8 cellular contexts compared by ENCODE assay signal in the genomic region with DNA sequence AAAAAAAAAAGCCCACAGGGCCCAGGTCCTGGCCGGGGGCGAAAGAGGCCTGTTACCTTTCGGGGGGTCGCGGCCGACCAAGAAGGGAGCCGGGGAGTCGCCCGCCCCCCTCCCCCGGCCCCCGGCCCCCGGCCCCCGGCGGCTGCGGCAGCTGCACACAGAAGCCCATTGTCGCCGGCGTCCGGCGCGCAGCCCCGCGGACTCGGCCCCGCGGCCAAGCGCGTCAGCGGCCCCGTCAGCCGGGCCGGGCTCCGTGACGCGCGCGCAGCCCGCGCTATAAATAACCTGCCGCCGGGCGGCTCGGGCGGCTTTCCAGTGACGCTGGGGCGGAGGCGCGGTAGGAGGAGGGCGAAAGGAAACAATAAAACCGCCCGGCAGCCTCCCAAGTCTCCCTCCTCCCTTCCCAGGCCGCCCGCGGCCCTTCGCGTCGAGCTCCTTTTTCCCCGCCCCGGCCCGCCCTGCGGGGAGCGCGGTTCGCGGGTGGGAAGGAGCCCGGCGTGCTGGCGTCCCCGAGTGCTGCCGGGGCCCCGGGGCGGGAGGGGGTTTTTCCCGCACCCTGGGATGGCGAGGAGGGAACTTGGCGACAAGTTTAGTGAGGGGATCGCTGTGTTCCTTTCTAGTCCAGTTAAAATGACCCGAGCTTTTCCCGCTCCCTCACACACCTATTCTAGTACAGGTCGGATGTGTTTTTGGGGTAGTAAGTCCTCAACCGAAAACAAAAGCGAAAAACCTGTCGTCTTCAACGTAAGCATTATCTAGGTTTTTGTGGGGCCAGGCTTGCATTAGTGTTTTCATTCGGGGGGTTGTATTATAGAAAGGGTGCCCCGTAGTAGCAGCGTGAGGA. TPM values are rescaled to one million over a fixed set of nuclear protein-coding genes. Genes with fewer than 3 reads are reported as not detected.
A peak's percentile ranks its signal among the peaks of the same experiment; 100 is the strongest.
DNase-seq lines count a peak whose midpoint lies in the region; ATAC-seq and TF ChIP-seq lines count a peak whose summit lies in the region.

No MANE protein-coding gene starts in this region.

- H3K9me3 ChIP-seq in GM23248 (ENCODE audit: low read depth) (no peaks in the 10 kb centered on the region), RWPE2 (ENCODE audit: severe bottlenecking) (no peaks in the 10 kb centered on the region), neural progenitor cell (ENCODE audit: low read depth) (no peaks in the 10 kb centered on the region), stomach (no peaks in the 10 kb centered on the region)

- H3K9me2 ChIP-seq in GM23248 (ENCODE audit: insufficient read depth) = no peaks in the 10 kb centered on the region

- peak overlapping the region; percentile 87 for H2AFZ ChIP-seq in GM23248
- H2AFZ ChIP-seq in KMS-11 (ENCODE audit: low read depth) = peak overlapping the region; percentile 80
- H2AFZ ChIP-seq in neural progenitor cell (replicated peaks) = peak overlapping the region; percentile 91

- H3K4me3 Mint-ChIP-seq in neural progenitor cell = peak overlapping the region; percentile 90

- TF ChIP-seq POLR2A in stomach (IDR thresholded peaks at IDR 0.05) = peak in 2 of 4 donors; percentile 41 to 70

- peak; percentile 34 for TF ChIP-seq EP300 in stomach (IDR thresholded peaks at IDR 0.05)

- H3K27me3 Mint-ChIP-seq in neural progenitor cell (ENCODE audit: insufficient read depth, low read depth) = peaks cover 12% of the 10 kb centered on the region

- peaks cover 35% of the 10 kb centered on the region for H3K79me2 ChIP-seq in GM23248 (ENCODE audit: insufficient read depth)
- no peaks in the 10 kb centered on the region for H3K79me2 ChIP-seq in KMS-11 (ENCODE audit: insufficient read depth, low read depth)
- peaks cover 5% of the 10 kb centered on the region for H3K79me2 ChIP-seq in neural progenitor cell (ENCODE audit: low read depth)

- in situ Hi-C loops in GM23248 (cut with MboI) = no loop called here

- DNase-seq in EH (ENCODE audit: low read depth) (peak; percentile 96), GM23248 (peak; percentile 98), RWPE2 (ENCODE audit: low spot score) (peak; percentile 88), activated gamma-delta T cell treated with Interleukin-2 at 50 U/mL for 16 hours (peak; percentile 77), foreskin fibroblast (peak; percentile 96 to 99), neural progenitor cell (ENCODE audit: low spot score) (peak; percentile 96), stomach (peak; percentile 97)

- H3K27ac ChIP-seq in GM23248 = peak overlapping the region; percentile 100
- peak overlapping the region; percentile 97 for H3K27ac ChIP-seq in KMS-11
- H3K27ac ChIP-seq in RWPE2 (ENCODE audit: poor library complexity, severe bottlenecking) = peak overlapping the region; percentile 92
- H3K27ac ChIP-seq in neural progenitor cell = peak overlapping the region; percentile 93
- peak overlapping the region; percentile 99 to 100 (median 100) for H3K27ac ChIP-seq in stomach

- H3K4me2 ChIP-seq in GM23248 (ENCODE audit: unreplicated experiment) (peak overlapping the region; percentile 95), KMS-11 (peak overlapping the region; percentile 67), neural progenitor cell (peak overlapping the region; percentile 85)

- peak; percentile 56 for ATAC-seq in RWPE2 (ENCODE audit: low read depth)

- H3F3A ChIP-seq in GM23248 (ENCODE audit: insufficient read depth) = peaks cover 29% of the 10 kb centered on the region
- H3F3A ChIP-seq in neural progenitor cell (ENCODE audit: low read depth) = peaks cover 20% of the 10 kb centered on the region

- H4K20me1 ChIP-seq in GM23248 (ENCODE audit: insufficient read depth) = no peaks in the 10 kb centered on the region
- no peaks in the 10 kb centered on the region for H4K20me1 ChIP-seq in KMS-11 (ENCODE audit: insufficient read depth)
- no peaks in the 10 kb centered on the region for H4K20me1 ChIP-seq in neural progenitor cell (ENCODE audit: low read depth)

- H3K9me3 Mint-ChIP-seq in neural progenitor cell = no peaks in the 10 kb centered on the region

- H3K4me3 ChIP-seq in GM23248 = peak overlapping the region; percentile 99
- peak overlapping the region; percentile 75 for H3K4me3 ChIP-seq in KMS-11 (IDR thresholded peaks at IDR 0.05; ENCODE audit: insufficient read depth, low read depth, low read length)
- H3K4me3 ChIP-seq in RWPE2 (ENCODE audit: severe bottlenecking) = peak overlapping the region; percentile 94
- H3K4me3 ChIP-seq in foreskin fibroblast (ENCODE audit: low read depth in 1 of 2, low read length in 2 of 2) = peak overlapping the region; percentile 80 to 86
- H3K4me3 ChIP-seq in neural progenitor cell = peak overlapping the region; percentile 90
- H3K4me3 ChIP-seq in stomach = peak overlapping the region; percentile 57 to 88 (median 64)

- no peaks in the 10 kb centered on the region for H3K36me3 ChIP-seq in GM23248 (ENCODE audit: low read depth)
- H3K36me3 ChIP-seq in KMS-11 (ENCODE audit: insufficient read depth) = no peaks in the 10 kb centered on the region
- no peaks in the 10 kb centered on the region for H3K36me3 ChIP-seq in RWPE2 (ENCODE audit: low read depth)
- H3K36me3 ChIP-seq in neural progenitor cell = no peaks in the 10 kb centered on the region
- no peaks in the 10 kb centered on the region for H3K36me3 ChIP-seq in stomach

- 0 out of 2 replicates have a peak, but pooled peaks have one; percentile 6 for TF ChIP-seq CTCF in KMS-11 (conservative IDR thresholded peaks at IDR 0.05; ENCODE audit: low read depth, low read length)
- no peak for TF ChIP-seq CTCF in RWPE2 (IDR thresholded peaks at IDR 0.05; ENCODE audit: poor library complexity, severe bottlenecking)
- TF ChIP-seq CTCF in foreskin fibroblast (IDR thresholded peaks at IDR 0.05; ENCODE audit: low read depth, low read length) = no peak
- TF ChIP-seq CTCF in neural progenitor cell (IDR thresholded peaks at IDR 0.05) = no peak
- peak in 1 of 7 experiments; percentile 9 for TF ChIP-seq CTCF in stomach (IDR thresholded peaks at IDR 0.05)

- intact Hi-C loops in stomach (cut with DNase I; ENCODE audit: low total_unique reads) = loop anchor here (10.0 kb wide), 1 partner anchor 52 kb away; no protein-coding TSS in a partner anchor

- peak overlapping the region; percentile 94 for H3K27ac Mint-ChIP-seq in neural progenitor cell

- WGBS in GM23248 (ENCODE audit: low coverage in 1 of 2, low lambda C conversion rate in 2 of 2, missing lambda C conversion rate in 2 of 2), 2 experiments = 1 to 2% methylated on average over 48 to 55 of the region's 86 CpGs
- WGBS in stomach, 5 donors = 0 to 2% (median 0%) methylated on average over 21 to 86 of the region's 86 CpGs

- no peaks in the 10 kb centered on the region for H3K36me3 Mint-ChIP-seq in neural progenitor cell

- H3K9ac ChIP-seq in GM23248 = peak overlapping the region; percentile 100
- peak overlapping the region; percentile 97 for H3K9ac ChIP-seq in KMS-11
- H3K9ac ChIP-seq in neural progenitor cell = peak overlapping the region; percentile 86

- H3K4me1 Mint-ChIP-seq in neural progenitor cell = peaks cover 38% of the 10 kb centered on the region

- H3K4me1 ChIP-seq in GM23248 (ENCODE audit: insufficient read depth) (peaks cover 31% of the 10 kb centered on the region), KMS-11 (ENCODE audit: low read depth, poor library complexity, severe bottlenecking) (peaks cover 35% of the 10 kb centered on the region), RWPE2 (ENCODE audit: insufficient read depth, poor library complexity, severe bottlenecking) (peaks cover 14% of the 10 kb centered on the region), neural progenitor cell (peaks cover 11% of the 10 kb centered on the region), stomach (peaks cover 18 to 49% (median 33%) of the 10 kb centered on the region in 4 donors)

- no peaks in the 10 kb centered on the region for H3K27me3 ChIP-seq in GM23248 (replicated peaks; ENCODE audit: insufficient read depth)
- H3K27me3 ChIP-seq in KMS-11 (ENCODE audit: insufficient read depth, low read depth) = no peaks in the 10 kb centered on the region
- H3K27me3 ChIP-seq in RWPE2 (ENCODE audit: insufficient read depth, poor library complexity, severe bottlenecking) = no peaks in the 10 kb centered on the region
- H3K27me3 ChIP-seq in neural progenitor cell = peaks cover 22% of the 10 kb centered on the region
- H3K27me3 ChIP-seq in stomach = no peaks in the 10 kb centered on the region

RNA-seq across cellular contexts. Expression of a gene that starts 10.0 kb away (rescaled TPM):
- total RNA-seq in GM23248 (2014; rRNA removed; shearing (Covaris generic)) = 0.86 and 1.1 TPM in 2 replicates
- polyA plus RNA-seq in GM23248 (2016; fragmentation: Nextera tagmentation; extraction: Ambion mirVana) (1.9 and 2.9 TPM in 2 replicates), stomach (10 to 100 TPM in 1 of 3 donors, 1 to 10 TPM in 2; 4.7 to 20.7 (median 4.7) TPM)
- total RNA-seq in neural progenitor cell (ENCODE audit: low replicate concordance) (0.37 and 0.56 TPM in 2 replicates), stomach (10 to 100 TPM in 2 of 5 donors, 1 to 10 TPM in 1, not detected in 2; 7.7 to 17.4 (median 13.8) TPM)

Comparison
In these comparisons a context has a peak if more than half of its experiments do, and no peak if none do; other contexts are left out.
1. Peak in every context shown above with its lines: DNase-seq, ATAC-seq, H3K4me3 ChIP-seq and H3K27ac ChIP-seq.